ENCODE assay signal across 8 cellular contexts in the genomic region with DNA sequence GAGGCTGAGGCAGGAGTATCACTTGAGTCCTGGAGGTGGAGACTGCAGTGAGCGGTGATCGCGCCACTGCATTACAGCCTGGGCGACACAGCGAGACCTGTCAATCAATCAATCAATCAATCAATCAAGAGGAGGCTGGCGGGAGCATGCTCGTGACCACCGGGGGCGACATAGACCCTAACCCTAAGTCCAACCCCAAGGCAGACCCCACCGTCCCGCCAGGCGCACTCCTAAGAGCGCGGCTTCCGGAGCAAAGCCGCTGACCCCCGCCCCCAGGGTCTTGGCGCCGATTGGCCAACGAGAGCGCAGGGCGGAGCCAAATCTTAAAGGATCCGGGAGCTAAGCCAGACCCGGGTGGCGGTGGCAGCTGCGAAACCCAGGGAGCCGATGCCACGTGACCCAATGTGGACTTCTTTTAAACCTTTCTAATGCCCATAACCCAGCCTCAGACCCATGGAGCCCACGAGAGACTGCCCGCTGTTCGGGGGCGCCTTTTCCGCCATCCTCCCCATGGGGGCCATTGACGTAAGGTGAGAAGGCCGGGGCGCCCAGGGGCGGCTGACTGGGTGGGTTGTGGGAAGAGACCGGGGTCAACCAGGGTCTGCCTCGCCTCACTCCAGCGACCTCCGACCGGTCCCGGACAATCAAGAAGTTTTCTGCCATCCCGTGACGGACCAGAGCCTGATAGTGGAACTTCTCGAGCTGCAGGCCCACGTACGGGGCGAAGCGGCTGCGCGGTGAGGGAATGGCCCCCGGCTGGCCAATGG. TPM values are rescaled to one million over a fixed set of nuclear protein-coding genes. Genes with fewer than 3 reads are reported as not detected.
DNase-seq lines count a peak whose midpoint lies in the region; ATAC-seq and TF ChIP-seq lines count a peak whose summit lies in the region.

TSS of gene RANGRF (plus strand) at position 335 of the 767 bp plus-strand sequence. CDS start at position 454, 119 bp downstream.

- H3K4me3 Mint-ChIP-seq in T-helper 17 cell: peak within 1 kb of the TSS; percentile 94

- H3K27me3 ChIP-seq in left ventricle myocardium inferior (ENCODE audit: low read depth) (no peaks in the 10 kb centered on the region), psoas muscle (ENCODE audit: insufficient read depth in 3 of 3, low read length in 2 of 3) (no peaks in the 10 kb centered on the region)

- peaks cover 22% of the 10 kb centered on the region for H3K4me1 ChIP-seq in left ventricle myocardium inferior
- peaks cover 19% of the 10 kb centered on the region for H3K4me1 ChIP-seq in psoas muscle

- no peaks in the 10 kb centered on the region for H3K27me3 Mint-ChIP-seq in T-helper 17 cell

- TF ChIP-seq CTCF in GM10248 (IDR thresholded peaks at IDR 0.05; ENCODE audit: control extremely low read depth, extremely low read depth, low read depth, missing control alignments) (no peak), left ventricle myocardium inferior (IDR thresholded peaks at IDR 0.05; ENCODE audit: borderline replicate concordance) (no peak), psoas muscle (IDR thresholded peaks at IDR 0.05) (no peak)

- peak; percentile 75 for ATAC-seq in HG02623 (IDR thresholded peaks at IDR 0.05; ENCODE audit: unreplicated experiment)
- ATAC-seq in T-helper 17 cell: peak; percentile 95
- ATAC-seq in psoas muscle: peak; percentile 90 to 97 (median 92)

- H3K36me3 ChIP-seq in left ventricle myocardium inferior: peaks cover 3% of the 10 kb centered on the region
- no peaks in the 10 kb centered on the region for H3K36me3 ChIP-seq in psoas muscle (ENCODE audit: insufficient read depth in 1 of 2, low read depth in 1 of 2)

- H3K9me3 ChIP-seq in T-helper 17 cell (ENCODE audit: control insufficient read depth, low read length, poor library complexity, severe bottlenecking) (no peaks in the 10 kb centered on the region), left ventricle myocardium inferior (replicated peaks) (no peaks in the 10 kb centered on the region), psoas muscle (no peaks in the 10 kb centered on the region)

- peak; percentile 94 for DNase-seq in GM10248 (ENCODE audit: extremely low spot score)
- peak; percentile 18 for DNase-seq in NCI-H1417 treated with DMSO at 0.1 percent for 48 hours (lab: John Stamatoyannopoulos, UW)
- DNase-seq in T-helper 17 cell: peak; percentile 63 to 73 (median 72)
- peak; percentile 17 to 94 (median 80) for DNase-seq in amygdala (lab: John Stamatoyannopoulos, UW)
- DNase-seq in left ventricle myocardium inferior: peak; percentile 92
- peak; percentile 90 to 94 for DNase-seq in psoas muscle
- peak; percentile 93 for DNase-seq in ureter (ENCODE audit: low spot score)

- H3K4me3 ChIP-seq in left ventricle myocardium inferior (peak within 1 kb of the TSS; percentile 88), psoas muscle (peak within 1 kb of the TSS; percentile 78)

- 0 to 1% (median 0%) methylated on average over 48 to 53 of the region's 53 CpGs for WGBS in psoas muscle, 3 donors

- H3K36me3 Mint-ChIP-seq in T-helper 17 cell (ENCODE audit: low read depth): no peaks in the 10 kb centered on the region

- peak within 1 kb of the TSS; percentile 94 for H3K27ac Mint-ChIP-seq in T-helper 17 cell

- H3K27ac ChIP-seq in left ventricle myocardium inferior (replicated peaks) (peak within 1 kb of the TSS; percentile 96), psoas muscle (peak within 1 kb of the TSS; percentile 90)

- intact Hi-C loops in left ventricle myocardium inferior (cut with micrococcal nuclease): no loop called here
- intact Hi-C loops in psoas muscle (cut with DNase I): loop anchor here (2.0 to 5.0 kb wide), 2 partner anchors 36 to 40 kb away; partner anchors contain the start of genes CTC1 (in 1 of the 2) and PFAS (in 1 of the 2)

- CTCF ChIA-PET in GM10248 (lab: Yijun Ruan, JAX): interaction anchor here (1.0 to 2.2 kb wide), 4 partner anchors 12 to 149 kb away, joined by 3 to 8 read pairs (median 4); no protein-coding TSS in a partner anchor

- POLR2A ChIA-PET in GM10248 (lab: Yijun Ruan, JAX): interaction anchor here (0.6 to 1.0 kb wide), 4 partner anchors 67 to 150 kb away, joined by 3 read pairs; no protein-coding TSS in a partner anchor

- H3K4me1 Mint-ChIP-seq in T-helper 17 cell: peaks cover 30% of the 10 kb centered on the region

RNA-seq across cellular contexts. Expression of gene RANGRF, which starts in this region (rescaled TPM):
- total RNA-seq in T-helper 17 cell (10 to 100 TPM; 27.0 to 36.2 TPM), left ventricle myocardium inferior (25.6 TPM), psoas muscle (10 to 100 TPM in 3 of 4 donors, 1 to 10 TPM in 1; 9.0 to 16.3 (median 11.7) TPM), ureter (24.6 TPM)
- 10 to 100 TPM; 17.8 to 24.3 (median 22.1) TPM for polyA plus RNA-seq in psoas muscle

Comparison
In these comparisons a context has a peak if more than half of its experiments do, and no peak if none do; other contexts are left out.
1. Peak in every context shown above with its lines: DNase-seq, ATAC-seq, H3K4me3 ChIP-seq and H3K27ac ChIP-seq.
2. DNase-seq: peak in every context shown above with its lines; median percentile 94 in GM10248; 93 in ureter; 92 in left ventricle myocardium inferior; 92 in psoas muscle; 80 in amygdala; 72 in T-helper 17 cell; 18 in NCI-H1417 treated with DMSO at 0.1 percent for 48 hours.